In genomic region chr6:4270001-4270400, GRCh38 we compare ENCODE assay signal across 34 cellular contexts.
"Had no signal": no experiment of that assay in that cellular context is flagged by ENCODE, and none has a peak within 500 bp of the region (broad histone marks: within the 10 kb centered on the region; RNA-seq: fewer than 3 reads in every experiment).

No MANE protein-coding gene starts in this region.

- H3K4me1 Mint-ChIP-seq: activated B cell treated with CpG ODN at 0.5 μM for 24 hours; activated naive CD8-positive, alpha-beta T cell treated with anti-CD3 and anti-CD28 coated beads for 36 hours; central memory CD8-positive, alpha-beta T cell had no signal

- H3K27me3 ChIP-seq: brain microvascular endothelial cell had no signal

- H3K27me3 Mint-ChIP-seq: activated CD4-positive, alpha-beta memory T cell treated with anti-CD3 and anti-CD28 coated beads for 36 hours had no signal

- DNase-seq: activated B cell treated with CpG ODN at 0.5 μM for 24 hours; activated CD4-positive, alpha-beta memory T cell treated with anti-CD3 and anti-CD28 coated beads for 36 hours; activated CD4-positive, alpha-beta T cell treated with anti-CD3 and anti-CD28 coated beads for 4 hours; activated CD4-positive, alpha-beta T cell treated with anti-CD3 and anti-CD28 coated beads, Interleukin-2, amount 50 U/mL, for 1 hour; activated CD4-positive, CD25-positive, alpha-beta regulatory T cell treated with anti-CD3 and anti-CD28 coated beads, Interleukin-2, amount 50 U/mL, for 72 hours; activated CD8-positive, alpha-beta memory T cell treated with anti-CD3 and anti-CD28 coated beads, Interleukin-2, amount 50 U/mL, for 4 hours; activated effector memory CD4-positive, alpha-beta T cell treated with Interleukin-2 at 50 U/mL for 16 hours; activated naive CD4-positive, alpha-beta T cell; activated naive CD4-positive, alpha-beta T cell treated with anti-CD3 and anti-CD28 coated beads, Interleukin-2, amount 50 U/mL, for 16 hours; activated naive CD8-positive, alpha-beta T cell treated with anti-CD3 and anti-CD28 coated beads for 36 hours; activated T-cell treated with anti-CD3 and anti-CD28 coated beads for 4 hours; activated T-cell treated with anti-CD3 and anti-CD28 coated beads, Interleukin-2, amount 50 U/mL, for 48 hours; amniotic stem cell; aorta; brain microvascular endothelial cell; Karpas-422; KBM-7; NCI-H1105; NCI-H1417 treated with DMSO at 0.1 percent for 48 hours; NCI-H2029; NCI-H510A; NCI-H526; NCI-H748 treated with DMSO at 0.1 percent for 48 hours; NK-92 treated with Interleukin-12 subunit alpha and Interleukin-12 subunit beta, amount 100 ng/mL, for 24 hours; PC-9; SIG-M5; SW 1271; T-helper 1 cell; T-helper 2 cell; T-helper 9 cell had no signal

- H3K9me3 Mint-ChIP-seq: activated B cell treated with CpG ODN at 0.5 μM for 24 hours; activated CD4-positive, alpha-beta memory T cell treated with anti-CD3 and anti-CD28 coated beads for 36 hours; activated naive CD8-positive, alpha-beta T cell treated with anti-CD3 and anti-CD28 coated beads for 36 hours; central memory CD8-positive, alpha-beta T cell had no signal

- H3K27ac ChIP-seq: brain microvascular endothelial cell, PC-9, RWPE1, VCaP had no signal

- H3K27ac Mint-ChIP-seq: activated B cell treated with CpG ODN at 0.5 μM for 24 hours; activated CD4-positive, alpha-beta memory T cell treated with anti-CD3 and anti-CD28 coated beads for 36 hours; activated naive CD8-positive, alpha-beta T cell treated with anti-CD3 and anti-CD28 coated beads for 36 hours had no signal

- H3K4me2 ChIP-seq: PC-9 had no signal

- H2AFZ ChIP-seq: PC-9 had no signal

- H3K4me3 ChIP-seq: PC-9 had no signal

- H3K4me3 Mint-ChIP-seq: activated B cell treated with CpG ODN at 0.5 μM for 24 hours; activated CD4-positive, alpha-beta memory T cell treated with anti-CD3 and anti-CD28 coated beads for 36 hours; activated naive CD8-positive, alpha-beta T cell treated with anti-CD3 and anti-CD28 coated beads for 36 hours; central memory CD8-positive, alpha-beta T cell had no signal

- H3K36me3 ChIP-seq: brain microvascular endothelial cell had no signal

- ATAC-seq: Right ventricle myocardium inferior had no signal

- H3K36me3 Mint-ChIP-seq: activated CD4-positive, alpha-beta memory T cell treated with anti-CD3 and anti-CD28 coated beads for 36 hours; activated naive CD8-positive, alpha-beta T cell treated with anti-CD3 and anti-CD28 coated beads for 36 hours had no signal
